Comparison of ENCODE assay signal across 1 cellular context in genomic region chr13:99498304-99499161, GRCh38.
TF ChIP-seq lines count a peak whose summit lies in the region.

No MANE protein-coding gene starts in this region.

TF ChIP-seq in H1, 55 proteins besides CTCF, POLR2A, EP300 and RAD21 (continued from another document):
- TF ChIP-seq CHD7 (IDR thresholded peaks at IDR 0.05; ENCODE audit: insufficient replicate concordance, low read length): no peak
- TF ChIP-seq GTF2F1 (IDR thresholded peaks at IDR 0.05; ENCODE audit: borderline replicate concordance, low read depth, low read length): no peak
- TF ChIP-seq FOSL1 (IDR thresholded peaks at IDR 0.05; ENCODE audit: insufficient read depth, low read depth, low read length): 0 out of 2 replicates have a peak, but pooled peaks have one; percentile 65
- no peak for TF ChIP-seq USF2 (IDR thresholded peaks at IDR 0.05; ENCODE audit: low read length)
- peak; percentile 39; the same call in 1 of the 2 replicates for TF ChIP-seq SRF (IDR thresholded peaks at IDR 0.05; ENCODE audit: low read depth, low read length)
- no peak for TF ChIP-seq ATF2 (IDR thresholded peaks at IDR 0.05; ENCODE audit: low read length)
- peak; percentile 96 for TF ChIP-seq SP1 (IDR thresholded peaks at IDR 0.05; ENCODE audit: low read depth, low read length)
- TF ChIP-seq RNF2 (IDR thresholded peaks at IDR 0.05; ENCODE audit: borderline replicate concordance, low read depth, low read length, missing control alignments, poor library complexity, severe bottlenecking): no peak
- no peak for TF ChIP-seq CEBPB (IDR thresholded peaks at IDR 0.05; ENCODE audit: low read depth, low read length)
- TF ChIP-seq YY1 (IDR thresholded peaks at IDR 0.05; ENCODE audit: low read depth, low read length): peak; percentile 92
- TF ChIP-seq KDM4A (IDR thresholded peaks at IDR 0.05; ENCODE audit: low read depth, low read length, severe bottlenecking): peak; percentile 13
- no peak for TF ChIP-seq BRCA1 (IDR thresholded peaks at IDR 0.05; ENCODE audit: low read depth, low read length)
- TF ChIP-seq CBX5 (IDR thresholded peaks at IDR 0.05; ENCODE audit: low read depth, low read length): no peak
- TF ChIP-seq SIN3A (conservative IDR thresholded peaks at IDR 0.05 in 1 of 2, IDR thresholded peaks at IDR 0.05 in 1 of 2; ENCODE audit: low read depth in 1 of 2, low read length in 2 of 2): peak in 1 of 2 experiments; percentile 83; a peak in 2 of 4 replicates
- no peak for TF ChIP-seq SIRT6 (IDR thresholded peaks at IDR 0.05; ENCODE audit: low read length)
- no peak for TF ChIP-seq CTBP2 (IDR thresholded peaks at IDR 0.05; ENCODE audit: borderline replicate concordance, insufficient read depth, insufficient read length, low read length)
- no peak for TF ChIP-seq HDAC6 (IDR thresholded peaks at IDR 0.05; ENCODE audit: low read depth, low read length)
- TF ChIP-seq RXRA (IDR thresholded peaks at IDR 0.05; ENCODE audit: insufficient read depth, low read depth, low read length): no peak
- TF ChIP-seq MAFK (IDR thresholded peaks at IDR 0.05; ENCODE audit: low read depth, low read length): no peak
- TF ChIP-seq ATF3 (IDR thresholded peaks at IDR 0.05; ENCODE audit: insufficient read depth, low read depth, low read length): no peak
- TF ChIP-seq ASH2L (IDR thresholded peaks at IDR 0.05; ENCODE audit: low read length): peak; percentile 81
- peak; percentile 31; the same call in 1 of the 2 replicates for TF ChIP-seq POLR2AphosphoS5 (IDR thresholded peaks at IDR 0.05; ENCODE audit: low read depth, low read length)
- peak; percentile 10 for TF ChIP-seq TAF7 (optimal IDR thresholded peaks at IDR 0.05; ENCODE audit: borderline replicate concordance, low read depth, low read length)
- no peak; the same call in 1 of the 2 replicates for TF ChIP-seq BACH1 (IDR thresholded peaks at IDR 0.05; ENCODE audit: low read length)
- no peak for TF ChIP-seq BCL11A (IDR thresholded peaks at IDR 0.05; ENCODE audit: low read depth in 2 of 2, low read length in 2 of 2)
- peak; percentile 33; the same call in 1 of the 2 replicates for TF ChIP-seq RFX5 (IDR thresholded peaks at IDR 0.05; ENCODE audit: borderline replicate concordance, low read depth, low read length)
- TF ChIP-seq MAX (IDR thresholded peaks at IDR 0.05): 0 out of 2 replicates have a peak, but pooled peaks have one; percentile 30
- TF ChIP-seq SUZ12 (IDR thresholded peaks at IDR 0.05; ENCODE audit: low read length): no peak
- peak; percentile 31 for TF ChIP-seq JUND (IDR thresholded peaks at IDR 0.05; ENCODE audit: low read length)
- peak; percentile 98 for TF ChIP-seq EGR1 (IDR thresholded peaks at IDR 0.05; ENCODE audit: borderline replicate concordance, low read depth, low read length)
- TF ChIP-seq EZH2 (IDR thresholded peaks at IDR 0.05; ENCODE audit: low read depth, low read length, severe bottlenecking): no peak
- no peak for TF ChIP-seq RBBP5 (IDR thresholded peaks at IDR 0.05; ENCODE audit: borderline replicate concordance, low read depth, low read length)
- no peak for TF ChIP-seq ZNF274 (IDR thresholded peaks at IDR 0.05; ENCODE audit: borderline replicate concordance, extremely low read depth, low read length)
- no peak for TF ChIP-seq NANOG (IDR thresholded peaks at IDR 0.05; ENCODE audit: insufficient read depth, low read depth, low read length, poor library complexity, severe bottlenecking)
- TF ChIP-seq KDM5A (IDR thresholded peaks at IDR 0.05; ENCODE audit: low read length): no peak
- peak; percentile 82 for TF ChIP-seq NRF1 (IDR thresholded peaks at IDR 0.05; ENCODE audit: low read depth, low read length)
- peak; percentile 54; the same call in 1 of the 2 replicates for TF ChIP-seq SP4 (IDR thresholded peaks at IDR 0.05; ENCODE audit: low read length)
- no peak for TF ChIP-seq TCF12 (IDR thresholded peaks at IDR 0.05; ENCODE audit: low read depth, low read length)
- no peak for TF ChIP-seq CHD1 (IDR thresholded peaks at IDR 0.05; ENCODE audit: low read depth, low read length)
- TF ChIP-seq CHD2 (IDR thresholded peaks at IDR 0.05; ENCODE audit: low read length): no peak
- no peak for TF ChIP-seq HDAC2 (IDR thresholded peaks at IDR 0.05; ENCODE audit: borderline replicate concordance in 1 of 2, low read depth in 2 of 2, low read length in 2 of 2)
- TF ChIP-seq JUN (IDR thresholded peaks at IDR 0.05; ENCODE audit: low read depth, low read length): 0 out of 2 replicates have a peak, but pooled peaks have one; percentile 49
- TF ChIP-seq POU5F1 (IDR thresholded peaks at IDR 0.05; ENCODE audit: low read depth, low read length): no peak
- peak; percentile 91 for TF ChIP-seq CREB1 (IDR thresholded peaks at IDR 0.05)
- TF ChIP-seq PHF8 (conservative IDR thresholded peaks at IDR 0.05; ENCODE audit: low read depth, low read length): peak; percentile 31; the same call in 1 of the 2 replicates
- peak; percentile 90 for TF ChIP-seq TAF1 (IDR thresholded peaks at IDR 0.05; ENCODE audit: low read depth, low read length)
- TF ChIP-seq TBP (IDR thresholded peaks at IDR 0.05; ENCODE audit: low read depth, low read length): peak; percentile 76
